In genomic region chr7:77799078-77799964, GRCh38 we compare ENCODE assay signal across 1 cellular context.
A peak's percentile ranks its signal among the peaks of the same experiment; 100 is the strongest.
TF ChIP-seq lines count a peak whose summit lies in the region.

No MANE protein-coding gene starts in this region.

TF ChIP-seq in HepG2, 621 proteins besides CTCF, POLR2A, EP300 and RAD21 (continued from another document and continues in another):
- TF ChIP-seq ZNF670 (CRISPR knock-in tag; IDR thresholded peaks at IDR 0.05; ENCODE audit: borderline replicate concordance), result 0 out of 2 replicates have a peak, but pooled peaks have one; percentile 63
- no peak for TF ChIP-seq ZNF512B (CRISPR knock-in tag; IDR thresholded peaks at IDR 0.05; ENCODE audit: borderline replicate concordance)
- no peak for TF ChIP-seq CEBPG (CRISPR knock-in tag; IDR thresholded peaks at IDR 0.05)
- TF ChIP-seq ZC3H13 (CRISPR knock-in tag; IDR thresholded peaks at IDR 0.05), result no peak
- TF ChIP-seq ZNF121 (CRISPR knock-in tag; IDR thresholded peaks at IDR 0.05), result no peak
- TF ChIP-seq ZNF205 (CRISPR knock-in tag; IDR thresholded peaks at IDR 0.05), result no peak
- TF ChIP-seq LRRFIP1 (CRISPR knock-in tag; conservative IDR thresholded peaks at IDR 0.05), result no peak
- TF ChIP-seq STAT5B (CRISPR knock-in tag; IDR thresholded peaks at IDR 0.05), result no peak
- no peak for TF ChIP-seq U2AF2 (IDR thresholded peaks at IDR 0.05; ENCODE audit: low read depth, low read length)
- TF ChIP-seq SMARCE1 (IDR thresholded peaks at IDR 0.05; ENCODE audit: borderline replicate concordance), result no peak
- no peak for TF ChIP-seq ZNF432 (CRISPR knock-in tag; IDR thresholded peaks at IDR 0.05; ENCODE audit: borderline replicate concordance)
- no peak for TF ChIP-seq ARID2 (CRISPR knock-in tag; IDR thresholded peaks at IDR 0.05; ENCODE audit: borderline replicate concordance)
- no peak for TF ChIP-seq ZNF550 (CRISPR knock-in tag; IDR thresholded peaks at IDR 0.05; ENCODE audit: borderline replicate concordance)
- no peak for TF ChIP-seq YY1 (IDR thresholded peaks at IDR 0.05; ENCODE audit: insufficient read depth, insufficient replicate concordance, low read depth, low read length)
- no peak for TF ChIP-seq DZIP1 (CRISPR knock-in tag; IDR thresholded peaks at IDR 0.05)
- no peak for TF ChIP-seq DR1 (CRISPR knock-in tag; IDR thresholded peaks at IDR 0.05)
- peak; percentile 47 for TF ChIP-seq JARID2 (CRISPR knock-in tag; IDR thresholded peaks at IDR 0.05; ENCODE audit: insufficient replicate concordance)
- TF ChIP-seq ATF5 (CRISPR knock-in tag; IDR thresholded peaks at IDR 0.05; ENCODE audit: low read depth), result 0 out of 2 replicates have a peak, but pooled peaks have one; percentile 57
- no peak for TF ChIP-seq ZNF841 (CRISPR knock-in tag; IDR thresholded peaks at IDR 0.05; ENCODE audit: borderline replicate concordance)
- TF ChIP-seq ZNF225 (CRISPR knock-in tag; IDR thresholded peaks at IDR 0.05), result no peak
- no peak for TF ChIP-seq TRIM24 (CRISPR knock-in tag; IDR thresholded peaks at IDR 0.05)
- TF ChIP-seq ZNF577 (CRISPR knock-in tag; IDR thresholded peaks at IDR 0.05; ENCODE audit: borderline replicate concordance, low read depth), result no peak
- no peak for TF ChIP-seq HMG20B (CRISPR knock-in tag; conservative IDR thresholded peaks at IDR 0.05)
- TF ChIP-seq SETDB1 (CRISPR knock-in tag; IDR thresholded peaks at IDR 0.05; ENCODE audit: borderline replicate concordance), result no peak
- no peak for TF ChIP-seq ZNF354B (CRISPR knock-in tag; IDR thresholded peaks at IDR 0.05)
- TF ChIP-seq MXD3 (CRISPR knock-in tag; IDR thresholded peaks at IDR 0.05), result peak; percentile 53; the same call in 1 of the 2 replicates
- no peak for TF ChIP-seq REPIN1 (CRISPR knock-in tag; IDR thresholded peaks at IDR 0.05; ENCODE audit: borderline replicate concordance, low read depth)
- no peak for TF ChIP-seq KLF9 (CRISPR knock-in tag; IDR thresholded peaks at IDR 0.05; ENCODE audit: low read depth)
- TF ChIP-seq GTF3A (CRISPR knock-in tag; conservative IDR thresholded peaks at IDR 0.05), result no peak
- TF ChIP-seq YEATS4 (CRISPR knock-in tag; IDR thresholded peaks at IDR 0.05; ENCODE audit: borderline replicate concordance), result no peak
- no peak for TF ChIP-seq ARNT2 (CRISPR knock-in tag; IDR thresholded peaks at IDR 0.05; ENCODE audit: low read depth)
- no peak for TF ChIP-seq GMEB2 (CRISPR knock-in tag; IDR thresholded peaks at IDR 0.05; ENCODE audit: low read depth)
- no peak for TF ChIP-seq ZNF280D (CRISPR knock-in tag; IDR thresholded peaks at IDR 0.05)
- no peak for TF ChIP-seq KLF11 (CRISPR knock-in tag; IDR thresholded peaks at IDR 0.05)
- no peak for TF ChIP-seq ZC3H4 (CRISPR knock-in tag; IDR thresholded peaks at IDR 0.05; ENCODE audit: borderline replicate concordance)
- no peak for TF ChIP-seq NKX3-1 (CRISPR knock-in tag; IDR thresholded peaks at IDR 0.05)
- no peak for TF ChIP-seq FOXJ3 (CRISPR knock-in tag; IDR thresholded peaks at IDR 0.05; ENCODE audit: borderline replicate concordance)
- TF ChIP-seq ZFY (CRISPR knock-in tag; IDR thresholded peaks at IDR 0.05), result peak; percentile 64
- no peak for TF ChIP-seq ZBTB44 (CRISPR knock-in tag; IDR thresholded peaks at IDR 0.05)
- TF ChIP-seq HNF1B (CRISPR knock-in tag; IDR thresholded peaks at IDR 0.05), result peak; percentile 42; the same call in 1 of the 2 replicates
- TF ChIP-seq ZNF501 (CRISPR knock-in tag; IDR thresholded peaks at IDR 0.05), result peak; percentile 27; the same call in 1 of the 2 replicates
- no peak for TF ChIP-seq ATAD3A (CRISPR knock-in tag; IDR thresholded peaks at IDR 0.05)
- TF ChIP-seq HDAC2 (CRISPR knock-in tag; IDR thresholded peaks at IDR 0.05), result 0 out of 2 replicates have a peak, but pooled peaks have one; percentile 23
- TF ChIP-seq ZFP90 (CRISPR knock-in tag; IDR thresholded peaks at IDR 0.05; ENCODE audit: borderline replicate concordance), result no peak
- TF ChIP-seq SNAPC5 (CRISPR knock-in tag; IDR thresholded peaks at IDR 0.05; ENCODE audit: borderline replicate concordance), result no peak
- no peak for TF ChIP-seq ZNF589 (CRISPR knock-in tag; conservative IDR thresholded peaks at IDR 0.05)
- no peak for TF ChIP-seq SOX6 (IDR thresholded peaks at IDR 0.05)
- no peak for TF ChIP-seq SOX6 (CRISPR knock-in tag; IDR thresholded peaks at IDR 0.05)
- TF ChIP-seq STAG1 (CRISPR knock-in tag; IDR thresholded peaks at IDR 0.05), result no peak
